In the genomic region with DNA sequence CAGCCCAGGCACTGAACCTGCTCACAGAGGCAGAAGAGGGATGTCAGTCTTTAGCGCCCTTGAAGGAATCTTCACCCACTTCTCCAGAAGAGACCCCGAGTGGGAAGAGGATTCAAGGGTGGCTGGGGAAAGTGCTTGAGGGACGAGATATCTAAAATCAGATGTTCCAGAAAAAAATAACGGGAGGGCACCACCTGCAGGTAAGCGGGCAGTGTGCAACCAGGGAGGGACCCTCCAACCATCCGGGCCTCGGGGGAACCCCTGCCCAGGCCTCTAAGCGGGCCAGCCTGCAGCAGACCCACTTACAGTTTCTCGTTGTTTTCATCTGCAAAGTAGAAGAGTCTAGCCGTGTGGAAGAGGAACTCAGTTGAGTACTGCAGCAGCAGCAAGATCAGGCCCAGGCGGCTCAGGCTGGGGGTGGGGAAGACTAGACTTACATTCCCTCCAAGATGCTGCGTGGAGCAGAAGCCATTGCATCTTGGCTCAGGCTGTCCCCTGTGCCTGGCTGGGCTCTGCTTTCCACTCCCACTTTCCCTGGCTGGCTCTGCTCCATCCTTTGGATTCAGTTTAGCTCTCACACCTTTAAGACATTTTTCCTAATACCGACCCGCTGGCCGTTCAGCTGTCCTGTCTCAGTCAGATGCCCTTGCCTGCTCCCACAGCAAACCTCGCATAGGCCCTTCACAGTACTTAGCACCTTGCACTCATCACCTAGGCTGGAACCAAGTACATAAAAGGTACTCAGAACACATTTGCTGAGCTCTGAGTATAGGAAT, we compare ENCODE assay signal across 10 cellular contexts.
DNase-seq lines count a peak whose midpoint lies in the region; TF ChIP-seq lines count a peak whose summit lies in the region.
"Had no signal": no experiment of that assay in that cellular context is flagged by ENCODE, and none has a peak within 500 bp of the region (broad histone marks: within the 10 kb centered on the region; RNA-seq: fewer than 3 reads in every experiment).

No MANE protein-coding gene starts in this region.

- no peaks in the 10 kb centered on the region for H3K79me2 ChIP-seq in Loucy (ENCODE audit: insufficient read depth, low read length)

- H3K9me3 ChIP-seq in Loucy (ENCODE audit: insufficient read depth, low read depth, low read length) (no peaks in the 10 kb centered on the region), stomach smooth muscle (ENCODE audit: control insufficient read depth in 2 of 2, low read length in 2 of 2) (no peaks in the 10 kb centered on the region)

- H3K36me3 ChIP-seq in Loucy (ENCODE audit: insufficient read depth, low read length) (peaks cover 94% of the 10 kb centered on the region; the same call in 1 of the 2 replicates), stomach smooth muscle (ENCODE audit: control insufficient read depth in 2 of 2, insufficient read depth in 2 of 2, low read length in 2 of 2) (peaks cover 40 to 45% of the 10 kb centered on the region in 2 donors)

- H3K27me3 ChIP-seq in Loucy (ENCODE audit: insufficient read depth, low read length, poor library complexity, severe bottlenecking) = no peaks in the 10 kb centered on the region
- H3K27me3 ChIP-seq in stomach smooth muscle (ENCODE audit: control insufficient read depth in 1 of 2, insufficient read depth in 2 of 2, low read length in 2 of 2) = no peaks in the 10 kb centered on the region

- intact Hi-C loops in activated naive CD4-positive, alpha-beta T cell treated with anti-CD3 and anti-CD28 coated beads for 36 hours (cut with micrococcal nuclease) = no loop called here

- H3F3A ChIP-seq in Loucy (ENCODE audit: low read depth) = no peaks in the 10 kb centered on the region

- H3K9me3 Mint-ChIP-seq in activated naive CD4-positive, alpha-beta T cell treated with anti-CD3 and anti-CD28 coated beads, Interleukin-2, amount 10 ng/mL, durations not matched to agents 7 days and 5 days = no peaks in the 10 kb centered on the region
- no peaks in the 10 kb centered on the region for H3K9me3 Mint-ChIP-seq in activated naive CD4-positive, alpha-beta T cell treated with anti-CD3 and anti-CD28 coated beads for 36 hours
- H3K9me3 Mint-ChIP-seq in mesothelial cell of epicardium = no peaks in the 10 kb centered on the region

- no peaks in the 10 kb centered on the region for H3K27me3 Mint-ChIP-seq in activated naive CD4-positive, alpha-beta T cell treated with anti-CD3 and anti-CD28 coated beads, Interleukin-2, amount 10 ng/mL, durations not matched to agents 7 days and 5 days
- H3K27me3 Mint-ChIP-seq in activated naive CD4-positive, alpha-beta T cell treated with anti-CD3 and anti-CD28 coated beads for 36 hours (ENCODE audit: low read depth) = no peaks in the 10 kb centered on the region
- H3K27me3 Mint-ChIP-seq in mesothelial cell of epicardium (ENCODE audit: low read depth) = no peaks in the 10 kb centered on the region
- H3K27me3 Mint-ChIP-seq: activated naive CD8-positive, alpha-beta T cell had no signal

- H3K4me2 ChIP-seq in Loucy (ENCODE audit: low read depth, low read length, poor library complexity, severe bottlenecking) = no peak overlapping the region

- H3K9me2 ChIP-seq in Loucy (replicated peaks; ENCODE audit: low read depth, low read length) = no peaks in the 10 kb centered on the region

- H3K9ac ChIP-seq in Loucy (ENCODE audit: low read depth, low read length, poor library complexity, severe bottlenecking) (no peak overlapping the region), stomach smooth muscle (ENCODE audit: low read length in 2 of 2) (no peak overlapping the region)

- H3K27ac Mint-ChIP-seq in activated naive CD4-positive, alpha-beta T cell treated with anti-CD3 and anti-CD28 coated beads, Interleukin-2, amount 10 ng/mL, durations not matched to agents 7 days and 5 days = peak overlapping the region; percentile 20
- H3K27ac Mint-ChIP-seq in activated naive CD4-positive, alpha-beta T cell treated with anti-CD3 and anti-CD28 coated beads for 36 hours = no peak overlapping the region
- no peak overlapping the region for H3K27ac Mint-ChIP-seq in mesothelial cell of epicardium
- H3K27ac Mint-ChIP-seq: activated naive CD8-positive, alpha-beta T cell had no signal

- no peaks in the 10 kb centered on the region for H3K4me1 ChIP-seq in Loucy (ENCODE audit: insufficient read depth, low read length, poor library complexity, severe bottlenecking)
- peaks cover 33% of the 10 kb centered on the region for H3K4me1 ChIP-seq in stomach smooth muscle (ENCODE audit: control insufficient read depth, insufficient read depth, low read length)

- no peak overlapping the region for H3K4me3 Mint-ChIP-seq in activated naive CD4-positive, alpha-beta T cell treated with anti-CD3 and anti-CD28 coated beads, Interleukin-2, amount 10 ng/mL, durations not matched to agents 7 days and 5 days
- no peak overlapping the region for H3K4me3 Mint-ChIP-seq in activated naive CD4-positive, alpha-beta T cell treated with anti-CD3 and anti-CD28 coated beads for 36 hours
- no peak overlapping the region for H3K4me3 Mint-ChIP-seq in mesothelial cell of epicardium
- H3K4me3 Mint-ChIP-seq: activated naive CD8-positive, alpha-beta T cell had no signal

- CTCF ChIA-PET in activated naive CD4-positive, alpha-beta T cell treated with anti-CD3 and anti-CD28 coated beads, Interleukin-2, amount 10 ng/mL, durations not matched to agents 7 days and 5 days (lab: Charles Lee) = interaction anchor here (1.2 to 1.4 kb wide), 3 partner anchors 10 to 146 kb away, joined by 3 to 4 read pairs (median 3); no protein-coding TSS in a partner anchor
- CTCF ChIA-PET in activated naive CD4-positive, alpha-beta T cell treated with anti-CD3 and anti-CD28 coated beads for 36 hours (lab: Charles Lee) = interaction anchor here (0.6 to 0.8 kb wide), 2 partner anchors 18 to 146 kb away, joined by 3 read pairs; no protein-coding TSS in a partner anchor

- no peak overlapping the region for H2AFZ ChIP-seq in Loucy (ENCODE audit: low read length)

- H4K20me1 ChIP-seq in Loucy (ENCODE audit: insufficient read depth, low read length, poor library complexity, severe bottlenecking) = no peaks in the 10 kb centered on the region

- H3K4me3 ChIP-seq in Loucy (ENCODE audit: low read length, poor library complexity, severe bottlenecking) (no peak overlapping the region), choroid plexus epithelial cell (ENCODE audit: low read depth, low read length) (no peak overlapping the region), stomach smooth muscle (ENCODE audit: low read length in 2 of 2) (no peak overlapping the region)

- peak; percentile 36 for TF ChIP-seq CTCF in Loucy (conservative IDR thresholded peaks at IDR 0.05; ENCODE audit: low read length)
- TF ChIP-seq CTCF in choroid plexus epithelial cell (conservative IDR thresholded peaks at IDR 0.05; ENCODE audit: low read depth, low read length) = peak; percentile 32
- no peak for TF ChIP-seq CTCF in mesothelial cell of epicardium (IDR thresholded peaks at IDR 0.05; ENCODE audit: unreplicated experiment)

- H3K4me1 Mint-ChIP-seq in activated naive CD4-positive, alpha-beta T cell treated with anti-CD3 and anti-CD28 coated beads, Interleukin-2, amount 10 ng/mL, durations not matched to agents 7 days and 5 days = no peaks in the 10 kb centered on the region
- no peaks in the 10 kb centered on the region for H3K4me1 Mint-ChIP-seq in activated naive CD4-positive, alpha-beta T cell treated with anti-CD3 and anti-CD28 coated beads for 36 hours (ENCODE audit: low read depth)
- H3K4me1 Mint-ChIP-seq in mesothelial cell of epicardium = peaks cover 5% of the 10 kb centered on the region

- no peak for DNase-seq in activated naive CD4-positive, alpha-beta T cell treated with anti-CD3 and anti-CD28 coated beads, Interleukin-2, amount 10 ng/mL, durations not matched to agents 7 days and 5 days
- no peak for DNase-seq in activated naive CD4-positive, alpha-beta T cell treated with anti-CD3 and anti-CD28 coated beads for 36 hours
- DNase-seq in choroid plexus epithelial cell (ENCODE audit: low read depth) = no peak
- no peak for DNase-seq in cortex of kidney (lab: John Stamatoyannopoulos, UW)
- no peak for DNase-seq in DMS114 treated with DMSO at 0.1 percent for 48 hours (lab: John Stamatoyannopoulos, UW; ENCODE audit: unreplicated experiment)
- DNase-seq in mesothelial cell of epicardium (ENCODE audit: low spot score in 2 of 2, unreplicated experiment in 2 of 2) = no peak
- DNase-seq: OCI-M1 had no signal

- no peaks in the 10 kb centered on the region for H3K36me3 Mint-ChIP-seq in activated naive CD4-positive, alpha-beta T cell treated with anti-CD3 and anti-CD28 coated beads, Interleukin-2, amount 10 ng/mL, durations not matched to agents 7 days and 5 days
- H3K36me3 Mint-ChIP-seq in activated naive CD4-positive, alpha-beta T cell treated with anti-CD3 and anti-CD28 coated beads for 36 hours (ENCODE audit: low read depth) = peaks cover 1% of the 10 kb centered on the region
- H3K36me3 Mint-ChIP-seq in mesothelial cell of epicardium = peaks cover 34% of the 10 kb centered on the region

- peak overlapping the region; percentile 49 for H3K27ac ChIP-seq in stomach smooth muscle (ENCODE audit: low read length)
